Comparison of ENCODE assay signal across 19 cellular contexts in the genomic region with DNA sequence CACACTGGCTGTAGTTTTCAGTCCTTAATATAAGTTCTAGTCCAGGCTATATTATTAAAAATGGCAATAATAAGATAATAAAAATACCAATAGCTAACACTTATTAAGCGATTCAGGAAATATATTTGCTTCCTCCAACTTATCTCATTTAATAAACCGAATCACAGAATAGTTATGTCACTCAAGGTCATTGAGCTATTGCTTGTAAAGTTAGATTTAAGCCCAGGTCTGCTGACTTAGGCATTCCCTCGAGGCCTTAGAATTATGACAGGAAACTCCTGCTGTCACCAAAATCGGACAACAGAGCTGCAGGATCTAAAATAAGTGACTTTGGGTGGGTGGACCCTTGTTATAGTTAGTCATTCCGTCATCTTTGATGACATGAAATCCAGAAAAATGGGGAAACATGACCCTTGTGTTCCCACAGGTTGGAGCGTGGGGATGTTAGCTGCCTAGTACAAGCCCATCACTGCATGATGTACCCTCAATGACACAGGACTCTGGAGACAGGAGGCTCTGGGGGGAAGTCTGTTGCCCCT.
A peak's percentile ranks its signal among the peaks of the same experiment; 100 is the strongest.
DNase-seq lines count a peak whose midpoint lies in the region; ATAC-seq, FAIRE-seq and TF ChIP-seq lines count a peak whose summit lies in the region.
"Had no signal": no experiment of that assay in that cellular context is flagged by ENCODE, and none has a peak within 500 bp of the region (broad histone marks: within the 10 kb centered on the region; RNA-seq: fewer than 3 reads in every experiment).

No MANE protein-coding gene starts in this region.

- H3K4me3 ChIP-seq in A673 (ENCODE audit: low read depth, low read length, poor library complexity, severe bottlenecking) = no peak overlapping the region
- peak overlapping the region; percentile 12 for H3K4me3 ChIP-seq in SU-DHL-6 (ENCODE audit: insufficient read depth, low read length, poor library complexity, severe bottlenecking)
- no peak overlapping the region for H3K4me3 ChIP-seq in hepatocyte
- no peak overlapping the region for H3K4me3 ChIP-seq in pancreas

- peak overlapping the region; percentile 89 for H3K4me2 ChIP-seq in SU-DHL-6 (ENCODE audit: low read depth, low read length, poor library complexity, severe bottlenecking)
- H3K4me2 ChIP-seq in hepatocyte = peak overlapping the region; percentile 51

- no peaks in the 10 kb centered on the region for H3K9me3 Mint-ChIP-seq in type B pancreatic cell
- peaks cover 5% of the 10 kb centered on the region for H3K9me3 Mint-ChIP-seq in activated T-cell treated with anti-CD3 and anti-CD28 coated beads, Interleukin-2, amount 50 U/mL, for 24 hours

- whole genome bisulfite sequencing in hepatocyte (ENCODE audit: low lambda C conversion rate, missing lambda C conversion rate) = 66% methylated on average over 6 of the region's 6 CpGs
- WGBS in pancreas, 2 donors = 43 to 44% methylated on average over 6 of the region's 6 CpGs

- no peaks in the 10 kb centered on the region for H3K27me3 ChIP-seq in A673 (replicated peaks; ENCODE audit: insufficient read depth, low read depth, low read length, poor library complexity)
- no peaks in the 10 kb centered on the region for H3K27me3 ChIP-seq in SU-DHL-6 (ENCODE audit: low read length)
- H3K27me3 ChIP-seq in hepatocyte = no peaks in the 10 kb centered on the region
- H3K27me3 ChIP-seq in pancreas = no peaks in the 10 kb centered on the region

- DNase-seq in A673 (ENCODE audit: low spot score) (peak; percentile 13), hepatocyte (ENCODE audit: low spot score) (no peak), pancreas (no peak), SHP77 treated with DMSO at 0.1 percent for 48 hours (lab: John Stamatoyannopoulos, UW) (no peak), type B pancreatic cell (ENCODE audit: extremely low spot score, unreplicated experiment) (no peak)
- DNase-seq in activated T-cell treated with anti-CD3 and anti-CD28 coated beads, Interleukin-2, amount 50 U/mL, for 24 hours = no peak
- DNase-seq: 8988T, COR-L47, DMS 273 treated with DMSO at 0.1 percent for 48 hours, DND-41, Kasumi-1, NCI-H1417, NCI-H1694 treated with DMSO at 0.1 percent for 48 hours, NCI-H446, NCI-H526, OCI-M1 had no signal

- H4K20me1 ChIP-seq in SU-DHL-6 (ENCODE audit: low read depth, low read length) (no peaks in the 10 kb centered on the region), hepatocyte (ENCODE audit: insufficient read depth, poor library complexity, severe bottlenecking) (no peaks in the 10 kb centered on the region)

- H3K36me3 Mint-ChIP-seq in type B pancreatic cell = no peaks in the 10 kb centered on the region
- no peaks in the 10 kb centered on the region for H3K36me3 Mint-ChIP-seq in activated T-cell treated with anti-CD3 and anti-CD28 coated beads, Interleukin-2, amount 50 U/mL, for 24 hours (ENCODE audit: low read depth)

- H3K9ac ChIP-seq in SU-DHL-6 (ENCODE audit: low read length) = peak overlapping the region; percentile 45

- ATAC-seq in pancreas (peak in 3 of 4 donors; percentile 52 to 56 (median 55)), HG03108 (IDR thresholded peaks at IDR 0.05; ENCODE audit: unreplicated experiment) (no peak)

- TF ChIP-seq CTCF in A673 (conservative IDR thresholded peaks at IDR 0.05; ENCODE audit: low read depth, low read length) (no peak), SU-DHL-6 (IDR thresholded peaks at IDR 0.05; ENCODE audit: insufficient read depth, low read length, poor library complexity, severe bottlenecking) (no peak), hepatocyte (IDR thresholded peaks at IDR 0.05; ENCODE audit: poor library complexity) (no peak), pancreas (IDR thresholded peaks at IDR 0.05) (no peak), type B pancreatic cell (conservative IDR thresholded peaks at IDR 0.05) (no peak)

- POLR2A ChIA-PET in A673 (lab: Charles Lee; ENCODE audit: low non-redundant PET) = no interaction called here

- peaks cover 31% of the 10 kb centered on the region for H3K4me1 Mint-ChIP-seq in type B pancreatic cell (ENCODE audit: unreplicated experiment)
- H3K4me1 Mint-ChIP-seq in activated T-cell treated with anti-CD3 and anti-CD28 coated beads, Interleukin-2, amount 50 U/mL, for 24 hours (ENCODE audit: low read depth) = no peaks in the 10 kb centered on the region

- H2AFZ ChIP-seq in SU-DHL-6 (ENCODE audit: low read depth, low read length, severe bottlenecking) (peak overlapping the region; percentile 71), hepatocyte (no peak overlapping the region)

- H3K27me3 Mint-ChIP-seq in type B pancreatic cell = no peaks in the 10 kb centered on the region
- no peaks in the 10 kb centered on the region for H3K27me3 Mint-ChIP-seq in activated T-cell treated with anti-CD3 and anti-CD28 coated beads, Interleukin-2, amount 50 U/mL, for 24 hours

- H3K79me2 ChIP-seq in SU-DHL-6 (ENCODE audit: insufficient read depth, low read length) (no peaks in the 10 kb centered on the region), hepatocyte (no peaks in the 10 kb centered on the region)

- CTCF ChIA-PET in A673 (lab: Charles Lee) = no interaction called here

- no peaks in the 10 kb centered on the region for H3K9me2 ChIP-seq in SU-DHL-6 (replicated peaks; ENCODE audit: insufficient read depth, low read length)
- H3K9me2 ChIP-seq in hepatocyte (replicated peaks; ENCODE audit: insufficient read depth) = no peaks in the 10 kb centered on the region

- H3K27ac Mint-ChIP-seq in type B pancreatic cell = no peak overlapping the region
- no peak overlapping the region for H3K27ac Mint-ChIP-seq in activated T-cell treated with anti-CD3 and anti-CD28 coated beads, Interleukin-2, amount 50 U/mL, for 24 hours

- no TSS peak for BruUV-seq in A673 (replicated peaks; lab: Mats Ljungman, UMichigan)

- H3K9me3 ChIP-seq in A673 (ENCODE audit: low read depth, low read length, poor library complexity, severe bottlenecking) (no peaks in the 10 kb centered on the region), SU-DHL-6 (ENCODE audit: insufficient read depth, low read length) (peaks cover 16% of the 10 kb centered on the region; the same call in 1 of the 2 replicates), hepatocyte (ENCODE audit: low read depth) (no peaks in the 10 kb centered on the region), pancreas (no peaks in the 10 kb centered on the region)

- peaks cover 31% of the 10 kb centered on the region for H3F3A ChIP-seq in SU-DHL-6 (ENCODE audit: insufficient read depth)

- intact Hi-C loops in A673 (cut with micrococcal nuclease; ENCODE audit: unreplicated experiment) (no loop called here), pancreas (cut with DNase I) (no loop called here)

- no peak for FAIRE-seq in pancreas (lab: Jason Lieb, UNC)
- FAIRE-seq: GM19239 had no signal

- H3K4me1 ChIP-seq in A673 (ENCODE audit: insufficient read depth, low read length, poor library complexity, severe bottlenecking) (no peaks in the 10 kb centered on the region), hepatocyte (ENCODE audit: insufficient read depth) (peaks cover 8% of the 10 kb centered on the region), pancreas (peaks cover 10 to 40% (median 12%) of the 10 kb centered on the region in 3 donors)

- no peak overlapping the region for H3K4me3 Mint-ChIP-seq in type B pancreatic cell
- H3K4me3 Mint-ChIP-seq in activated T-cell treated with anti-CD3 and anti-CD28 coated beads, Interleukin-2, amount 50 U/mL, for 24 hours = no peak overlapping the region

- H3K36me3 ChIP-seq in A673 (ENCODE audit: insufficient read depth, low read length, poor library complexity, severe bottlenecking) (no peaks in the 10 kb centered on the region), SU-DHL-6 (ENCODE audit: low read length) (peaks cover 9% of the 10 kb centered on the region; the same call in 1 of the 2 replicates), hepatocyte (replicated peaks; ENCODE audit: insufficient read depth, low read depth) (no peaks in the 10 kb centered on the region), pancreas (no peaks in the 10 kb centered on the region)

- H3K27ac ChIP-seq in A673 (ENCODE audit: low read depth, low read length, poor library complexity, severe bottlenecking) (no peak overlapping the region), SU-DHL-6 (ENCODE audit: low read depth, low read length) (peak overlapping the region; percentile 99), hepatocyte (peak overlapping the region; percentile 40), pancreas (peak overlapping the region in 1 of 4 donors; percentile 11)
